Comparison of ENCODE assay signal across 8 cellular contexts in the genomic region with DNA sequence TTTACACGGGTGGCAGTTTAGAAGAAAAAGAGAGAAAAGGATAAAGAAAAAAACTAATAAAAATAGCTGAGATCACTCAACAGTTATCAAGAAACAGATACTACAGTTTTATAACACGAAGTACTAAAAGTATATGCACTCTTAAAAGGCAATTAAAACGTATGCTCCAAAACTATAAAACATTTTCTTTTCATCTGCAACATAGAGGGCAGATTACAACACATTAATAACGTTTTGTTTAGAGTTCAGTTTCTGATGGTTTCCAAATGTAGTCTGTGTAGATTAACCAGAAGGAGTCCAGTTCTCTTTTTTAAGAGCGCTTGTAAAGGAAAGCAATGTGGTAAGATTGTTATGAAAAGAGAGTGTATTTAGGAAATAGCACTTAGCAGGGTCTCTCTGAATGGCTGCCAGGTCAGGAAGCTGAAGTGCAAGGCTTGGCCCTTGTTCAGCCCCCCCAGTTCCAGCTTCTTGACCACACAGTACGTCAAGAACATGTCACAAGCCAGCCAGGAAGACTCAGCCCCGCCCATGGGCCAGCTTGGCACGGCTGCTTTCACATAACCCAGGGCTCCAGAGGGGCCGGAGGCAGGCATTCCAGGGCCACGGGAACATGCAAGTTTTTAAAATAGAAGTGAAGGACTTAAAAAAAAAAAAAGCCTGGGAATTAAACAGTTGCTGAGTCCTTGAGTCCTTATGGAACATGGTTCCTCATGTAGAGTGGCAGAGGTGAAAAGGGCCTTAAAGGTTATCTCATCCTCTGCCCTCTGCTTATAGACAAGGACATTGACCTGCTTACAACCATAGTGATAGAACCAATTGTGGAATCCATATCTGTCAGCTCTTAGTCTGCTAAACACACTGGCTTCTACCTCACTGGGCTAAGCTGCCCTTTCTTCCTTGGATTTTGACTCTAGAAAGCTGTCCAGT.
DNase-seq lines count a peak whose midpoint lies in the region; ATAC-seq and TF ChIP-seq lines count a peak whose summit lies in the region.

No MANE protein-coding gene starts in this region.

- no peak for TF ChIP-seq POLR2A in gastroesophageal sphincter (IDR thresholded peaks at IDR 0.05)

- no peak for TF ChIP-seq CTCF in gastroesophageal sphincter (IDR thresholded peaks at IDR 0.05)

- no peaks in the 10 kb centered on the region for H3K36me3 ChIP-seq in SJSA1
- H3K36me3 ChIP-seq in gastroesophageal sphincter = no peaks in the 10 kb centered on the region

- H3K27me3 ChIP-seq in SJSA1 (replicated peaks) (no peaks in the 10 kb centered on the region), gastroesophageal sphincter (no peaks in the 10 kb centered on the region)

- DNase-seq in CD1c-positive myeloid dendritic cell (ENCODE audit: extremely low spot score) (peak; percentile 44), SJSA1 (ENCODE audit: low read depth in 1 of 2, low spot score in 2 of 2) (peak; percentile 86 to 93), pulmonary artery endothelial cell (ENCODE audit: low read depth, low spot score) (peak; percentile 51), NCI-H510A treated with DMSO at 0.1 percent for 48 hours (lab: John Stamatoyannopoulos, UW) (no peak)
- no peak for DNase-seq in stimulated activated CD4-positive, alpha-beta T cell treated with anti-CD3 and anti-CD28 coated beads, Interleukin-2, amount 100 ng/mL, for 48 hours

- H3K27ac ChIP-seq in SJSA1 (peak overlapping the region; percentile 53), gastroesophageal sphincter (peak overlapping the region; percentile 72 to 85 (median 82))

- H3K4me1 ChIP-seq in SJSA1 (replicated peaks) (peaks cover 37% of the 10 kb centered on the region), gastroesophageal sphincter (peaks cover 14 to 83% (median 25%) of the 10 kb centered on the region in 3 donors)

- ATAC-seq in gastroesophageal sphincter = peak; percentile 97
- no peak for ATAC-seq in GM19455 (IDR thresholded peaks at IDR 0.05; ENCODE audit: unreplicated experiment)
- no peak for ATAC-seq in HG03457 (IDR thresholded peaks at IDR 0.05; ENCODE audit: unreplicated experiment)

- 5 to 8% methylated on average over 9 of the region's 10 CpGs for WGBS in gastroesophageal sphincter (ENCODE audit: low coverage in 1 of 2), 2 donors

- H3K9me3 ChIP-seq in SJSA1 (replicated peaks) = no peaks in the 10 kb centered on the region
- no peaks in the 10 kb centered on the region for H3K9me3 ChIP-seq in gastroesophageal sphincter

- peak; percentile 41 for TF ChIP-seq EP300 in gastroesophageal sphincter (IDR thresholded peaks at IDR 0.05)

- H3K4me3 ChIP-seq in SJSA1 (no peak overlapping the region), gastroesophageal sphincter (peak overlapping the region in 1 of 2 donors; percentile 13)

Comparison
In these comparisons a context has a peak if more than half of its experiments do, and no peak if none do; other contexts are left out.
1. DNase-seq: peak in CD1c-positive myeloid dendritic cell (single experiment), SJSA1 (2 of 2) and pulmonary artery endothelial cell (single experiment); none in NCI-H510A treated with DMSO at 0.1 percent for 48 hours (single experiment) and stimulated activated CD4-positive, alpha-beta T cell treated with anti-CD3 and anti-CD28 coated beads, Interleukin-2, amount 100 ng/mL, for 48 hours (0 of 2).